Comparison of ENCODE assay signal across 8 cellular contexts in the genomic region with DNA sequence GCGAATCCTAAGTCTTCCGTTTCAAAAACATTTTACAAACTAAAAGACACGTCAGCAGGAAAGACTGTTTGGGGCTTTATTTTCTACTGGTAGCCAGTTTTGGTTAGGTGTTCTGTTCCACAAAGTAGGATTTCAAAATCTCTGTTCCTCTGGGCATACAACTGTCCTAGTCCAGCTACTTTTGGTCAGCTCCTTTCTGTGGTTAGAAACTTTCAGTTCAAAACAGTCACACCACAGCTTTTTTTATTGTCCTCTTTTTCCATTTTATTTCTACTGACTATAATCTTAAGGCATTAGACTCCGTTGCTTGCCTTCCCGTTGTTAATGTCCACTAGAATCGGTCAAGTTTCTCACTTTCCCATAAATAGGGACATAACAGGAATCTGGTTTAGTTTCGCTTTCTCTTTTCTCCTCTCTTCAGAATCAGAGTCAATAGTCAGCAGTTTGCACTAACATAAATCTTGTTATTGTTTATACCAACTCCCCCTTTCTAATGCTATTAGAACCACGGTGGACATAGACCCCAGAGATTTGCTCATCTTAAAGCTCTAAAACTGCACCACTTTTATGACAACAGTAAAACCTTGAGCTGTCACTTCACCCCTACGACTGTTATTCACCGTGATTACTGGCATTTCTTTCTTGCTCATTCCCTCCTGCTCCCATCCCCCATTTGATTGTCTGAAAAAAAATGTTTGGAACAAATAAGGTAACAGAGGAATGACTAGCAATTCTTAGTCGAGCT. TPM values are rescaled to one million over a fixed set of nuclear protein-coding genes. Genes with fewer than 3 reads are reported as not detected.
DNase-seq lines count a peak whose midpoint lies in the region; ATAC-seq, FAIRE-seq and TF ChIP-seq lines count a peak whose summit lies in the region.

No MANE protein-coding gene starts in this region.

- no peaks in the 10 kb centered on the region for H3K4me1 ChIP-seq in psoas muscle

- no peak for FAIRE-seq in RCC 7860 (lab: Jason Lieb, UNC)

- H3K4me3 ChIP-seq in fibroblast of the aortic adventitia (ENCODE audit: low read depth, low read length) (peak overlapping the region; percentile 57), psoas muscle (peak overlapping the region; percentile 76)

- ATAC-seq in psoas muscle (peak in 3 of 4 donors; percentile 37 to 78 (median 37)), GM21515 (IDR thresholded peaks at IDR 0.05; ENCODE audit: unreplicated experiment) (no peak)
- ATAC-seq in activated CD4-positive, CD25-positive, alpha-beta regulatory T cell treated with anti-CD3 and anti-CD28 coated beads, Interleukin-2, amount 50 U/mL, for 24 hours, result no peak

- H3K27me3 ChIP-seq in psoas muscle (ENCODE audit: insufficient read depth in 3 of 3, low read length in 2 of 3), result no peaks in the 10 kb centered on the region

- peak; percentile 13 for DNase-seq in GM04504 (ENCODE audit: low read depth)
- DNase-seq in SHP77 (lab: John Stamatoyannopoulos, UW), result peak; percentile 44 to 45
- peak; percentile 39 for DNase-seq in fibroblast of the aortic adventitia (ENCODE audit: low read depth)
- DNase-seq in psoas muscle, result no peak
- no peak for DNase-seq in HuH-7 (ENCODE audit: low spot score)
- DNase-seq in RCC 7860 (ENCODE audit: low spot score), result no peak

- TF ChIP-seq CTCF in fibroblast of the aortic adventitia (IDR thresholded peaks at IDR 0.05; ENCODE audit: insufficient read depth, low read length), result no peak
- no peak for TF ChIP-seq CTCF in psoas muscle (IDR thresholded peaks at IDR 0.05)

- H3K27ac ChIP-seq in psoas muscle, result peak overlapping the region; percentile 72

- intact Hi-C loops in psoas muscle (cut with DNase I), result no loop called here

- no peaks in the 10 kb centered on the region for H3K9me3 ChIP-seq in psoas muscle

- no peaks in the 10 kb centered on the region for H3K36me3 ChIP-seq in psoas muscle (ENCODE audit: insufficient read depth in 1 of 2, low read depth in 1 of 2)

- 4 to 10% (median 5%) methylated on average over 11 of the region's 11 CpGs for WGBS in psoas muscle, 3 donors

RNA-seq across cellular contexts. Expression of gene NPAS3, which starts 41.5 kb away (rescaled TPM):
- 0.36 and 0.65 TPM in 2 replicates for total RNA-seq in fibroblast of the aortic adventitia (ENCODE audit: low replicate concordance)
- total RNA-seq in psoas muscle, result 1 to 10 TPM in 2 of 4 donors, under 1 TPM in 2; 0.39 to 1.5 (median 0.90) TPM
- polyA plus RNA-seq in psoas muscle, result under 1 TPM; 0.04 to 0.08 (median 0.05) TPM

Comparison
In these comparisons a context has a peak if more than half of its experiments do, and no peak if none do; other contexts are left out.
1. DNase-seq: peak in GM04504 (single experiment), SHP77 (2 of 2) and fibroblast of the aortic adventitia (single experiment); none in psoas muscle (0 of 2), HuH-7 (single experiment) and RCC 7860 (single experiment).
2. ATAC-seq: peak in psoas muscle (3 of 4); none in GM21515 (single experiment) and activated CD4-positive, CD25-positive, alpha-beta regulatory T cell treated with anti-CD3 and anti-CD28 coated beads, Interleukin-2, amount 50 U/mL, for 24 hours (0 of 2).